Comparison of ENCODE assay signal across 1 cellular context in the genomic region with DNA sequence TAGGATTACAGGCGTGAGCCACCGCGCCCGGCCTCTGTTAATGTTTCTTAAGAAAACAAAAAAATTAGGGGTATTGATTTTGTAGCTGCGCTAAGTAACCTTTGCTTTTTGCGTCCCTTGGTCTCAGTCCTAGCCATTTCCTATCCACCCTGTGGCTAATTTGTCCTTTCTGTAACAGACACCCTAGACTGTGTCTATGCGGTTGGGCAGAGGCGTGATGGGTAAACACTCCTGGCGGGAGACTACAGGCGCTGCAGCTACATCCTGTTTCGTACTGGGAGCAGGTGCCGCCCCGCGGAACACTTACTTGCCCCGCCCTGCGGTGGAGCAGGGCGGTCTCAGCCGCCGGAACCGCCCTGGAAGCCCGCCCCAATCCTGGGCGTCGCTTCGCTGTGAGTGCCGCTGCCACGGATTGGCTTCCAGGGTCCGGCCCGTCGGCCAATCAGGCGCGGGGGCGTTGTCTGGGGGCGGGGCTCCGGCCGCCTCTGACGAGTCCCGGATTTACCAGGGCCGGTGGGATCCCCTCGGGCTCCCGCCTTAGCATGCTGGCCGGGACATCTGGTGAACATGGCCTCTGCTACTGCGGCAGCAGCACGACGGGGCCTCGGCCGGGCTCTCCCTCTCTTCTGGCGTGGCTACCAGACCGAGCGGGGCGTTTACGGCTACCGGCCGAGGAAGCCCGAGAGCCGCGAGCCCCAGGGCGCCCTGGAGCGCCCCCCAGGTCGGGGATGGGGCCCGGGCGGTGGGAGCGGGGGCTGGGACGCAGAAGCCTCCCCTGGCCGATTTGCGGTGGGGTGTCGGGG.
TF ChIP-seq lines count a peak whose summit lies in the region.

A gene with protein sequence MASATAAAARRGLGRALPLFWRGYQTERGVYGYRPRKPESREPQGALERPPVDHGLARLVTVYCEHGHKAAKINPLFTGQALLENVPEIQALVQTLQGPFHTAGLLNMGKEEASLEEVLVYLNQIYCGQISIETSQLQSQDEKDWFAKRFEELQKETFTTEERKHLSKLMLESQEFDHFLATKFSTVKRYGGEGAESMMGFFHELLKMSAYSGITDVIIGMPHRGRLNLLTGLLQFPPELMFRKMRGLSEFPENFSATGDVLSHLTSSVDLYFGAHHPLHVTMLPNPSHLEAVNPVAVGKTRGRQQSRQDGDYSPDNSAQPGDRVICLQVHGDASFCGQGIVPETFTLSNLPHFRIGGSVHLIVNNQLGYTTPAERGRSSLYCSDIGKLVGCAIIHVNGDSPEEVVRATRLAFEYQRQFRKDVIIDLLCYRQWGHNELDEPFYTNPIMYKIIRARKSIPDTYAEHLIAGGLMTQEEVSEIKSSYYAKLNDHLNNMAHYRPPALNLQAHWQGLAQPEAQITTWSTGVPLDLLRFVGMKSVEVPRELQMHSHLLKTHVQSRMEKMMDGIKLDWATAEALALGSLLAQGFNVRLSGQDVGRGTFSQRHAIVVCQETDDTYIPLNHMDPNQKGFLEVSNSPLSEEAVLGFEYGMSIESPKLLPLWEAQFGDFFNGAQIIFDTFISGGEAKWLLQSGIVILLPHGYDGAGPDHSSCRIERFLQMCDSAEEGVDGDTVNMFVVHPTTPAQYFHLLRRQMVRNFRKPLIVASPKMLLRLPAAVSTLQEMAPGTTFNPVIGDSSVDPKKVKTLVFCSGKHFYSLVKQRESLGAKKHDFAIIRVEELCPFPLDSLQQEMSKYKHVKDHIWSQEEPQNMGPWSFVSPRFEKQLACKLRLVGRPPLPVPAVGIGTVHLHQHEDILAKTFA (plus strand): TSS at position 488 of the 803 bp plus-strand sequence. CDS start 80 bp downstream, at position 568.

TF ChIP-seq in H1, 55 proteins besides CTCF, POLR2A, EP300 and RAD21:
- TF ChIP-seq TBP (IDR thresholded peaks at IDR 0.05; ENCODE audit: low read depth, low read length) (peak; percentile 91), CHD2 (IDR thresholded peaks at IDR 0.05; ENCODE audit: low read length) (peak; percentile 49; the same call in 1 of the 2 replicates), SP1 (IDR thresholded peaks at IDR 0.05; ENCODE audit: low read depth, low read length) (peak; percentile 58), CEBPB (IDR thresholded peaks at IDR 0.05; ENCODE audit: low read depth, low read length) (no peak), YY1 (IDR thresholded peaks at IDR 0.05; ENCODE audit: low read depth, low read length) (peak; percentile 80), SP4 (IDR thresholded peaks at IDR 0.05; ENCODE audit: low read length) (peak; percentile 84; the same call in 1 of the 2 replicates), SP2 (IDR thresholded peaks at IDR 0.05; ENCODE audit: low read length) (no peak), KDM4A (IDR thresholded peaks at IDR 0.05; ENCODE audit: low read depth, low read length, severe bottlenecking) (peak; percentile 42), TAF1 (IDR thresholded peaks at IDR 0.05; ENCODE audit: low read depth, low read length) (peak; percentile 98), PHF8 (conservative IDR thresholded peaks at IDR 0.05; ENCODE audit: low read depth, low read length) (peak; percentile 94), NRF1 (IDR thresholded peaks at IDR 0.05; ENCODE audit: low read depth, low read length) (no peak), NANOG (IDR thresholded peaks at IDR 0.05; ENCODE audit: insufficient read depth, low read depth, low read length, poor library complexity, severe bottlenecking) (peak; percentile 8), EZH2 (IDR thresholded peaks at IDR 0.05; ENCODE audit: low read depth, low read length, severe bottlenecking) (no peak), TAF7 (optimal IDR thresholded peaks at IDR 0.05; ENCODE audit: borderline replicate concordance, low read depth, low read length) (peak; percentile 96), TCF12 (IDR thresholded peaks at IDR 0.05; ENCODE audit: low read depth, low read length) (peak; percentile 67; the same call in 1 of the 2 replicates), POLR2AphosphoS5 (IDR thresholded peaks at IDR 0.05; ENCODE audit: low read depth, low read length) (peak; percentile 89), SIN3A (conservative IDR thresholded peaks at IDR 0.05 in 1 of 2, IDR thresholded peaks at IDR 0.05 in 1 of 2; ENCODE audit: low read depth in 1 of 2, low read length in 2 of 2) (peak in 1 of 2 experiments; percentile 90; a peak in 2 of 4 replicates), POU5F1 (IDR thresholded peaks at IDR 0.05; ENCODE audit: low read depth, low read length) (no peak), ASH2L (IDR thresholded peaks at IDR 0.05; ENCODE audit: low read length) (peak; percentile 10)
- TF ChIP-seq, protein P1, sequence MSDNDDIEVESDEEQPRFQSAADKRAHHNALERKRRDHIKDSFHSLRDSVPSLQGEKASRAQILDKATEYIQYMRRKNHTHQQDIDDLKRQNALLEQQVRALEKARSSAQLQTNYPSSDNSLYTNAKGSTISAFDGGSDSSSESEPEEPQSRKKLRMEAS (IDR thresholded peaks at IDR 0.05), result peak; percentile 73
- TF ChIP-seq, protein P2, sequence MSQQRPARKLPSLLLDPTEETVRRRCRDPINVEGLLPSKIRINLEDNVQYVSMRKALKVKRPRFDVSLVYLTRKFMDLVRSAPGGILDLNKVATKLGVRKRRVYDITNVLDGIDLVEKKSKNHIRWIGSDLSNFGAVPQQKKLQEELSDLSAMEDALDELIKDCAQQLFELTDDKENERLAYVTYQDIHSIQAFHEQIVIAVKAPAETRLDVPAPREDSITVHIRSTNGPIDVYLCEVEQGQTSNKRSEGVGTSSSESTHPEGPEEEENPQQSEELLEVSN (IDR thresholded peaks at IDR 0.05), result peak; percentile 86
TF ChIP-seq in H1: peak in this region for 16.
